In the genomic region with DNA sequence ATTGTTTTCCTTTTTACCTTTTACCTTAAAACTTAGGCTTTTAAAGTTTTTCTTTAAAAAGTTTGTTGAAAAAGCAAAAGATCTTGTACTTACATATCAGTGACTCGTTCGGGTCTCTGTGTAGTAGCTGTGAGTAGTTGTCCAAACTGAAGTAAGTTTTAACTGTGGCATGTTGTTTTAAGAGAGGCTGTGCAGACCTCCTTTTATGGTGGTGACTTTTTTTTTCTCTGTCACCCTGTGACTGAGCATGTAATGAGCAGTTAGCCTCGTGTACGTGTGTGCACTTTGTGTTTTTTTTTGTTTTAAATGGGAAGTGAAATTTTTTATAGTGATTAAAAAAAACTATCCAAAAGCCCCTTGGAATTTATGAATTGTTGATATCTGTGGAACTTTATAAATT, we compare ENCODE assay signal across 8 cellular contexts. TPM values are rescaled to one million over a fixed set of nuclear protein-coding genes. Genes with fewer than 3 reads are reported as not detected.
DNase-seq lines count a peak whose midpoint lies in the region; ATAC-seq and TF ChIP-seq lines count a peak whose summit lies in the region.

A gene with protein sequence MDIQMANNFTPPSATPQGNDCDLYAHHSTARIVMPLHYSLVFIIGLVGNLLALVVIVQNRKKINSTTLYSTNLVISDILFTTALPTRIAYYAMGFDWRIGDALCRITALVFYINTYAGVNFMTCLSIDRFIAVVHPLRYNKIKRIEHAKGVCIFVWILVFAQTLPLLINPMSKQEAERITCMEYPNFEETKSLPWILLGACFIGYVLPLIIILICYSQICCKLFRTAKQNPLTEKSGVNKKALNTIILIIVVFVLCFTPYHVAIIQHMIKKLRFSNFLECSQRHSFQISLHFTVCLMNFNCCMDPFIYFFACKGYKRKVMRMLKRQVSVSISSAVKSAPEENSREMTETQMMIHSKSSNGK (minus strand): TSS at position 153 of the 400 bp plus-strand sequence. CDS start 11,254 bp downstream, outside the sequence.

- intact Hi-C loops in left cardiac atrium (cut with DNase I), result no loop called here
- intact Hi-C loops in spleen (cut with DNase I; ENCODE audit: low total_unique reads), result no loop called here

- no peak for TF ChIP-seq CTCF in spleen (IDR thresholded peaks at IDR 0.05 in 8 of 11, conservative IDR thresholded peaks at IDR 0.05 in 3 of 11)

- peak within 1 kb of the TSS; percentile 1 to 70 (median 38) for H3K4me3 ChIP-seq in spleen

- peaks cover 20 to 99% (median 68%) of the 10 kb centered on the region in 6 donors for H3K4me1 ChIP-seq in spleen

- no peaks in the 10 kb centered on the region for H3K9me3 Mint-ChIP-seq in activated naive CD4-positive, alpha-beta T cell treated with anti-CD3 and anti-CD28 coated beads, Interleukin-2, amount 50 U/mL, for 24 hours
- H3K9me3 Mint-ChIP-seq in T-helper 1 cell treated with Interleukin-12 subunit alpha and Interleukin-12 subunit beta and Interleukin-4 antibody, amounts not matched to agents 30 μg/mL and 1 μg/mL, for 36 hours, result no peaks in the 10 kb centered on the region

- ATAC-seq in HG03066 (IDR thresholded peaks at IDR 0.05; ENCODE audit: low read depth, unreplicated experiment) (peak; percentile 44), left cardiac atrium (peak; percentile 75 to 90)

- H3K36me3 Mint-ChIP-seq in activated naive CD4-positive, alpha-beta T cell treated with anti-CD3 and anti-CD28 coated beads, Interleukin-2, amount 50 U/mL, for 24 hours, result peaks cover 13% of the 10 kb centered on the region
- H3K36me3 Mint-ChIP-seq in T-helper 1 cell treated with Interleukin-12 subunit alpha and Interleukin-12 subunit beta and Interleukin-4 antibody, amounts not matched to agents 30 μg/mL and 1 μg/mL, for 36 hours (ENCODE audit: low read depth), result peaks cover 12% of the 10 kb centered on the region

- H3K27ac Mint-ChIP-seq in activated naive CD4-positive, alpha-beta T cell treated with anti-CD3 and anti-CD28 coated beads, Interleukin-2, amount 50 U/mL, for 24 hours, result peak within 1 kb of the TSS; percentile 99
- H3K27ac Mint-ChIP-seq in T-helper 1 cell treated with Interleukin-12 subunit alpha and Interleukin-12 subunit beta and Interleukin-4 antibody, amounts not matched to agents 30 μg/mL and 1 μg/mL, for 36 hours, result peak within 1 kb of the TSS; percentile 90

- H3K4me3 Mint-ChIP-seq in activated naive CD4-positive, alpha-beta T cell treated with anti-CD3 and anti-CD28 coated beads, Interleukin-2, amount 50 U/mL, for 24 hours, result peak within 1 kb of the TSS; percentile 90
- peak within 1 kb of the TSS; percentile 85 for H3K4me3 Mint-ChIP-seq in T-helper 1 cell treated with Interleukin-12 subunit alpha and Interleukin-12 subunit beta and Interleukin-4 antibody, amounts not matched to agents 30 μg/mL and 1 μg/mL, for 36 hours

- no peaks in the 10 kb centered on the region for H3K9me3 ChIP-seq in spleen

- H3K27ac ChIP-seq in spleen, result peak within 1 kb of the TSS; percentile 60 to 90 (median 81)

- peaks cover 0 to 33% (median 0%) of the 10 kb centered on the region in 6 donors for H3K36me3 ChIP-seq in spleen

- no peaks in the 10 kb centered on the region for H3K27me3 ChIP-seq in spleen (replicated peaks in 1 of 7)

- TF ChIP-seq POLR2A in spleen (IDR thresholded peaks at IDR 0.05), result peak; percentile 57 to 92 (median 80)

- H3K27me3 Mint-ChIP-seq in activated naive CD4-positive, alpha-beta T cell treated with anti-CD3 and anti-CD28 coated beads, Interleukin-2, amount 50 U/mL, for 24 hours, result no peaks in the 10 kb centered on the region
- H3K27me3 Mint-ChIP-seq in T-helper 1 cell treated with Interleukin-12 subunit alpha and Interleukin-12 subunit beta and Interleukin-4 antibody, amounts not matched to agents 30 μg/mL and 1 μg/mL, for 36 hours (ENCODE audit: low read depth), result no peaks in the 10 kb centered on the region

- 5 to 22% (median 15%) methylated on average over 4 of the region's 4 CpGs for WGBS in spleen, 5 donors

- DNase-seq in activated naive CD4-positive, alpha-beta T cell treated with anti-CD3 and anti-CD28 coated beads, Interleukin-2, amount 50 U/mL, for 16 hours, result no peak
- DNase-seq in left cardiac atrium (no peak), spleen (no peak), NCI-H1694 (lab: John Stamatoyannopoulos, UW) (no peak), 8988T (no peak)

- H3K4me1 Mint-ChIP-seq in activated naive CD4-positive, alpha-beta T cell treated with anti-CD3 and anti-CD28 coated beads, Interleukin-2, amount 50 U/mL, for 24 hours, result peaks cover 83% of the 10 kb centered on the region
- H3K4me1 Mint-ChIP-seq in T-helper 1 cell treated with Interleukin-12 subunit alpha and Interleukin-12 subunit beta and Interleukin-4 antibody, amounts not matched to agents 30 μg/mL and 1 μg/mL, for 36 hours (ENCODE audit: low read depth), result peaks cover 71% of the 10 kb centered on the region

RNA-seq across cellular contexts. Expression of the gene that starts here (rescaled TPM):
- total RNA-seq in left cardiac atrium, result 10 to 100 TPM in 1 of 2 donors, 1 to 10 TPM in 1; 6.0 to 14.8 TPM
- total RNA-seq in spleen, result 10 to 100 TPM; 29.1 to 83.6 (median 53.4) TPM
- 10 to 100 TPM; 56.0 to 68.0 (median 60.6) TPM for polyA plus RNA-seq in spleen
